In the genomic region with DNA sequence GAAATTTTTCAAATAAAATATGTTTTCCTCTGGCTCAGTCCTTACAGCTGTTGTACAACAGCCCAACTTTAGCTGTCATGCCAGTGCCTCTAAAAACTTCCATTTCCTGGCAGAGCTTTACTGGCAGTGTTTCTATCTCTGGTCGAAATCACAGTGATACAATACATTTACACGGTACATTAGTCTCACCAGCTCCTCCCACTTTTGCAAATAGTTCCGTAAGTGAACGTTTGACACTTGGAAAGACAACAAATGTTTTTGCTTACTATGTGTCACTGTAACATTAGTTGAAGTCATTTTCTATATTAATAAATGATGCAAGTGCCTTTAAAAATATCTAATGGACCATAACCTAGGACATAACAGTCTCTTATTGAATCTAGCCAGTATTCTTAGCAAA, we compare ENCODE assay signal across 28 cellular contexts. TPM values are rescaled to one million over a fixed set of nuclear protein-coding genes. Genes with fewer than 3 reads are reported as not detected.
DNase-seq lines count a peak whose midpoint lies in the region; ATAC-seq and TF ChIP-seq lines count a peak whose summit lies in the region.
"Had no signal": no experiment of that assay in that cellular context is flagged by ENCODE, and none has a peak within 500 bp of the region (broad histone marks: within the 10 kb centered on the region; RNA-seq: fewer than 3 reads in every experiment).

No MANE protein-coding gene starts in this region.

- peaks cover 15% of the 10 kb centered on the region for H3K36me3 ChIP-seq in thoracic aorta
- peaks cover 20% of the 10 kb centered on the region; the same call in 1 of the 2 replicates for H3K36me3 ChIP-seq in Karpas-422 (ENCODE audit: insufficient read depth, low read length)
- H3K36me3 ChIP-seq: pancreas had no signal

- DNase-seq in NCI-H1092 treated with DMSO at 0.1 percent for 48 hours (lab: John Stamatoyannopoulos, UW) (peak; percentile 4), NCI-H1092 (lab: John Stamatoyannopoulos, UW) (no peak), dermis blood vessel endothelial cell (peak; percentile 33), right cardiac atrium (no peak), thoracic aorta (ENCODE audit: low spot score) (no peak), Karpas-422 (no peak), NCI-H2227 treated with DMSO at 0.1 percent for 48 hours (lab: John Stamatoyannopoulos, UW) (no peak)
- DNase-seq: activated B cell treated with CpG ODN at 0.5 μM for 24 hours; activated CD8-positive, alpha-beta memory T cell treated with anti-CD3 and anti-CD28 coated beads, Interleukin-2, amount 50 U/mL, for 4 hours; CD8-positive, alpha-beta T cell; cerebellar nuclear complex; DMS153; foreskin keratinocyte; hippocampal formation; immature natural killer cell; lower lobe of right lung; mucosa of descending colon; NCI-H1436; NCI-H526; nephron progenitor cell; pancreas; RPMI8226; stimulated activated CD8-positive, alpha-beta memory T cell treated with anti-CD3 and anti-CD28 coated beads, Interleukin-4, amount 100 ng/mL, for 48 hours; T-helper 9 cell; upper lobe of right lung had no signal

- H3K4me2 ChIP-seq in Karpas-422 (ENCODE audit: low read depth, low read length, poor library complexity, severe bottlenecking): no peak overlapping the region

- no peak overlapping the region for H3K9ac ChIP-seq in Karpas-422 (ENCODE audit: low read length)

- TF ChIP-seq CTCF in thoracic aorta (IDR thresholded peaks at IDR 0.05): no peak

- no peak overlapping the region for H3K4me3 ChIP-seq in right cardiac atrium (ENCODE audit: low read length)
- H3K4me3 ChIP-seq in thoracic aorta: no peak overlapping the region
- H3K4me3 ChIP-seq in Karpas-422 (ENCODE audit: low read length): no peak overlapping the region
- H3K4me3 ChIP-seq: lower lobe of right lung, mucosa of descending colon, pancreas, upper lobe of right lung had no signal

- no peak overlapping the region for H2AFZ ChIP-seq in Karpas-422 (ENCODE audit: low read length)

- H3K27me3 ChIP-seq in right cardiac atrium (ENCODE audit: control insufficient read depth, insufficient read depth): no peaks in the 10 kb centered on the region
- H3K27me3 ChIP-seq in thoracic aorta (replicated peaks; ENCODE audit: insufficient read depth): no peaks in the 10 kb centered on the region
- no peaks in the 10 kb centered on the region for H3K27me3 ChIP-seq in Karpas-422 (ENCODE audit: low read length)
- H3K27me3 ChIP-seq: foreskin keratinocyte, pancreas, upper lobe of right lung had no signal

- H3K79me2 ChIP-seq in Karpas-422 (ENCODE audit: low read length): peaks cover 3% of the 10 kb centered on the region; the same call in 1 of the 2 replicates

- peak; percentile 55 to 67 for ATAC-seq in right cardiac atrium
- ATAC-seq in thoracic aorta (ENCODE audit: insufficient number of reproducible peaks, low FRiP score, low read depth): peak; percentile 77
- no peak for ATAC-seq in GM18502 (IDR thresholded peaks at IDR 0.05; ENCODE audit: poor library complexity, unreplicated experiment)
- ATAC-seq: CD8-positive, alpha-beta T cell; foreskin keratinocyte; lower lobe of right lung; mucosa of descending colon; pancreas; upper lobe of right lung had no signal

- 11% methylated on average over 4 of the region's 4 CpGs for WGBS in right cardiac atrium

- H4K20me1 ChIP-seq in Karpas-422 (ENCODE audit: insufficient read depth, low read depth, low read length): no peaks in the 10 kb centered on the region

- no peaks in the 10 kb centered on the region for H3K9me2 ChIP-seq in Karpas-422 (replicated peaks; ENCODE audit: insufficient read depth, low read length)

- H3K4me1 ChIP-seq in right cardiac atrium (ENCODE audit: control insufficient read depth, insufficient read depth, low read length) (peaks cover 2% of the 10 kb centered on the region), thoracic aorta (ENCODE audit: control insufficient read depth in 1 of 2, low read depth in 2 of 2) (peaks cover 10 to 20% of the 10 kb centered on the region in 2 donors), Karpas-422 (ENCODE audit: low read length) (no peaks in the 10 kb centered on the region)
- H3K4me1 ChIP-seq: pancreas, upper lobe of right lung had no signal

- no peaks in the 10 kb centered on the region for H3K9me3 ChIP-seq in right cardiac atrium (ENCODE audit: control insufficient read depth, low read length)
- H3K9me3 ChIP-seq in thoracic aorta: no peaks in the 10 kb centered on the region
- no peaks in the 10 kb centered on the region for H3K9me3 ChIP-seq in Karpas-422 (ENCODE audit: low read length)
- H3K9me3 ChIP-seq: lower lobe of right lung, mucosa of descending colon, pancreas, upper lobe of right lung had no signal

- H3K27ac ChIP-seq in right cardiac atrium (ENCODE audit: low read length): no peak overlapping the region
- peak overlapping the region; percentile 37 to 56 for H3K27ac ChIP-seq in thoracic aorta
- H3K27ac ChIP-seq in Karpas-422 (ENCODE audit: low read length): no peak overlapping the region
- H3K27ac ChIP-seq: 22Rv1, foreskin keratinocyte, lower lobe of right lung, pancreas, upper lobe of right lung had no signal

- intact Hi-C loops in right cardiac atrium (cut with DNase I): no loop called here

RNA-seq across cellular contexts. Expression of a gene that starts 29.8 kb away (rescaled TPM):
- total RNA-seq in dermis blood vessel endothelial cell (98.2 and 109 TPM in 2 replicates), right cardiac atrium (100 to 1,000 TPM in 2 of 4 donors, 10 to 100 TPM in 2; 91.8 to 107 (median 103) TPM), thoracic aorta (100 to 1,000 TPM; 141 to 271 TPM)
- polyA plus RNA-seq in right cardiac atrium: 53.8 TPM
- 38.7 and 116 TPM in 2 replicates for total RNA-seq in Karpas-422 (2014; rRNA removed; shearing (Covaris generic); ENCODE audit: low replicate concordance)

RNA-seq across cellular contexts. Expression of a gene that starts 46.1 kb away (rescaled TPM):
- total RNA-seq in dermis blood vessel endothelial cell: 4.9 and 6.1 TPM in 2 replicates
- 1 to 10 TPM; 6.8 to 8.4 (median 7.9) TPM for total RNA-seq in right cardiac atrium
- polyA plus RNA-seq in right cardiac atrium: 6.1 TPM
- total RNA-seq in thoracic aorta: 10 to 100 TPM in 1 of 2 donors, 1 to 10 TPM in 1; 4.7 to 10.3 TPM
- total RNA-seq in Karpas-422 (2014; rRNA removed; shearing (Covaris generic); ENCODE audit: low replicate concordance): 24.4 and 26.5 TPM in 2 replicates

RNA-seq across cellular contexts. Expression of a gene that starts 46.1 kb away (rescaled TPM):
- 34.7 and 59.9 TPM in 2 replicates for total RNA-seq in dermis blood vessel endothelial cell
- 10 to 100 TPM; 40.6 to 59.2 (median 46.7) TPM for total RNA-seq in right cardiac atrium
- polyA plus RNA-seq in right cardiac atrium: 18.5 TPM
- 10 to 100 TPM; 52.5 to 72.4 TPM for total RNA-seq in thoracic aorta
- total RNA-seq in Karpas-422 (2014; rRNA removed; shearing (Covaris generic); ENCODE audit: low replicate concordance): 56.1 and 78.0 TPM in 2 replicates

RNA-seq across cellular contexts. Expression of a gene that starts 50.8 kb away (rescaled TPM):
- total RNA-seq in dermis blood vessel endothelial cell: 8.0 and 9.4 TPM in 2 replicates
- total RNA-seq in right cardiac atrium: under 1 TPM; 0.32 to 0.84 (median 0.47) TPM
- polyA plus RNA-seq in right cardiac atrium: 0.23 TPM
- 1 to 10 TPM in 1 of 2 donors, under 1 TPM in 1; 0.81 to 1.5 TPM for total RNA-seq in thoracic aorta
- 0.04 and 0.19 TPM in 2 replicates for total RNA-seq in Karpas-422 (2014; rRNA removed; shearing (Covaris generic); ENCODE audit: low replicate concordance)
- polyA plus RNA-seq: IgD-negative memory B cell, immature natural killer cell had no signal

Comparison
In these comparisons a context has a peak if more than half of its experiments do, and no peak if none do; other contexts are left out.
1. DNase-seq: peak in NCI-H1092 treated with DMSO at 0.1 percent for 48 hours (single experiment) and dermis blood vessel endothelial cell (single experiment); none in NCI-H1092 (single experiment), right cardiac atrium (0 of 3), thoracic aorta (single experiment), Karpas-422 (single experiment) and NCI-H2227 treated with DMSO at 0.1 percent for 48 hours (single experiment).
2. H3K27ac ChIP-seq: peak in thoracic aorta (2 of 2); none in right cardiac atrium (single experiment) and Karpas-422 (single experiment).